In genomic region chr13:40974460-40975407, GRCh38 we compare ENCODE assay signal across 8 cellular contexts. TPM values are rescaled to one million over a fixed set of nuclear protein-coding genes. Genes with fewer than 3 reads are reported as not detected.
A peak's percentile ranks its signal among the peaks of the same experiment; 100 is the strongest.
DNase-seq lines count a peak whose midpoint lies in the region; ATAC-seq and TF ChIP-seq lines count a peak whose summit lies in the region.

No MANE protein-coding gene starts in this region.

- no CpG with 5 or more reads among the region's 4 CpGs for WGBS in trophoblast cell (ENCODE audit: extremely low coverage, insufficient coverage, insufficient read length)

- no peaks in the 10 kb centered on the region for H3K9me3 Mint-ChIP-seq in CD8-positive, alpha-beta memory T cell

- TF ChIP-seq CTCF in OCI-LY3 (IDR thresholded peaks at IDR 0.05; ENCODE audit: low read depth, low read length) (peak; percentile 75), cardiac fibroblast (IDR thresholded peaks at IDR 0.05; ENCODE audit: low read depth, low read length) (peak; percentile 69), left lung (IDR thresholded peaks at IDR 0.05) (no peak), tibial artery (IDR thresholded peaks at IDR 0.05) (no peak)

- no peak overlapping the region for H3K23ac ChIP-seq in trophoblast cell (ENCODE audit: low read length)

- peak overlapping the region; percentile 42 to 96 (median 74) for H3K4me3 Mint-ChIP-seq in CD8-positive, alpha-beta memory T cell

- no peak overlapping the region for H2AK5ac ChIP-seq in trophoblast cell (ENCODE audit: low read length)

- no peaks in the 10 kb centered on the region for H3K27me3 Mint-ChIP-seq in CD8-positive, alpha-beta memory T cell

- no peak overlapping the region for H4K91ac ChIP-seq in trophoblast cell (ENCODE audit: low read depth, low read length)

- no peak overlapping the region for H2BK120ac ChIP-seq in trophoblast cell (ENCODE audit: insufficient read depth, low read length, poor library complexity)

- H4K12ac ChIP-seq in trophoblast cell (ENCODE audit: low read depth, low read length), result no peak overlapping the region

- H3K18ac ChIP-seq in trophoblast cell (ENCODE audit: low read length), result no peak overlapping the region

- CTCF ChIA-PET in CD8-positive, alpha-beta memory T cell (lab: Charles Lee), result interaction anchor here (0.6 to 2.2 kb wide), 25 partner anchors 9 to 197 kb away, joined by 3 to 23 read pairs (median 5); partner anchors contain the start of genes ELF1 and WBP4

- H3K4me1 Mint-ChIP-seq in CD8-positive, alpha-beta memory T cell, result peaks cover 90 to 97% (median 95%) of the 10 kb centered on the region in 3 donors

- ATAC-seq in GM18907 (IDR thresholded peaks at IDR 0.05; ENCODE audit: unreplicated experiment) (peak; percentile 77), HG03095 (IDR thresholded peaks at IDR 0.05; ENCODE audit: unreplicated experiment) (peak; percentile 61), left lung (peak; percentile 78)

- no peaks in the 10 kb centered on the region for H3K79me1 ChIP-seq in trophoblast cell (ENCODE audit: low read length)

- peaks cover 0 to 58% (median 5%) of the 10 kb centered on the region in 3 donors for H3K36me3 Mint-ChIP-seq in CD8-positive, alpha-beta memory T cell

- POLR2A ChIA-PET in CD8-positive, alpha-beta memory T cell (lab: Charles Lee), result interaction anchor here (1.1 to 1.3 kb wide), 3 partner anchors 45 to 86 kb away, joined by 3 to 6 read pairs (median 3); partner anchors contain the start of genes ELF1 and WBP4

- no peak overlapping the region for H3K9ac ChIP-seq in OCI-LY3 (ENCODE audit: low read length)
- H3K9ac ChIP-seq in trophoblast cell (ENCODE audit: low read length), result no peak overlapping the region

- H3K27ac Mint-ChIP-seq in CD8-positive, alpha-beta memory T cell, result peak overlapping the region; percentile 76 to 94 (median 86)

- H3K4ac ChIP-seq in trophoblast cell (ENCODE audit: low read depth, low read length), result no peak overlapping the region

- H4K20me1 ChIP-seq in OCI-LY3 (ENCODE audit: insufficient read depth, low read length), result peaks cover 94% of the 10 kb centered on the region

- no peaks in the 10 kb centered on the region for H3K9me3 ChIP-seq in CD8-positive, alpha-beta memory T cell (ENCODE audit: low read length)
- H3K9me3 ChIP-seq in OCI-LY3 (ENCODE audit: insufficient read depth, low read length), result no peaks in the 10 kb centered on the region
- H3K9me3 ChIP-seq in left lung, result no peaks in the 10 kb centered on the region
- no peaks in the 10 kb centered on the region for H3K9me3 ChIP-seq in tibial artery
- no peaks in the 10 kb centered on the region for H3K9me3 ChIP-seq in trophoblast cell (ENCODE audit: insufficient read depth, low read depth, low read length)

- H4K8ac ChIP-seq in trophoblast cell (ENCODE audit: low read depth, low read length), result no peak overlapping the region

- intact Hi-C loops in left lung (cut with DNase I), result no loop called here
- intact Hi-C loops in tibial artery (cut with DNase I; ENCODE audit: low total_unique reads), result no loop called here

- H3K79me2 ChIP-seq in OCI-LY3 (ENCODE audit: low read length) (peaks cover 100% of the 10 kb centered on the region), trophoblast cell (ENCODE audit: control insufficient read depth, insufficient read depth, low read length, poor library complexity) (no peaks in the 10 kb centered on the region)

- H2BK12ac ChIP-seq in trophoblast cell (ENCODE audit: low read length), result no peak overlapping the region

- H3K14ac ChIP-seq in trophoblast cell (ENCODE audit: low read length), result no peak overlapping the region

- H3K4me1 ChIP-seq in CD8-positive, alpha-beta memory T cell (ENCODE audit: insufficient read depth, low read length), result peaks cover 86% of the 10 kb centered on the region
- H3K4me1 ChIP-seq in OCI-LY3 (ENCODE audit: low read length), result peaks cover 57% of the 10 kb centered on the region
- H3K4me1 ChIP-seq in left lung, result peaks cover 30 to 100% of the 10 kb centered on the region in 2 donors
- peaks cover 0 to 85% (median 34%) of the 10 kb centered on the region in 4 donors for H3K4me1 ChIP-seq in tibial artery
- peaks cover 0 to 1% of the 10 kb centered on the region in 2 experiments for H3K4me1 ChIP-seq in trophoblast cell (ENCODE audit: control insufficient read depth in 1 of 2, insufficient read depth in 2 of 2, low read length in 2 of 2)

- H3K36me3 ChIP-seq in CD8-positive, alpha-beta memory T cell (ENCODE audit: insufficient read depth, low read length), result no peaks in the 10 kb centered on the region
- H3K36me3 ChIP-seq in OCI-LY3 (replicated peaks; ENCODE audit: low read depth, low read length) (peaks cover 20% of the 10 kb centered on the region), left lung (no peaks in the 10 kb centered on the region), tibial artery (no peaks in the 10 kb centered on the region), trophoblast cell (ENCODE audit: control insufficient read depth in 1 of 2, insufficient read depth in 2 of 2, low read length in 2 of 2) (peaks cover 0 to 3% of the 10 kb centered on the region in 2 experiments)

- H2AFZ ChIP-seq in OCI-LY3 (ENCODE audit: low read depth, low read length), result no peak overlapping the region
- no peak overlapping the region for H2AFZ ChIP-seq in trophoblast cell (ENCODE audit: insufficient read depth, low read length, poor library complexity)

- H3K4me2 ChIP-seq in OCI-LY3 (ENCODE audit: low read length), result peak overlapping the region; percentile 15
- H3K4me2 ChIP-seq in trophoblast cell (ENCODE audit: low read length), result no peak overlapping the region

- no peaks in the 10 kb centered on the region for H3K27me3 ChIP-seq in CD8-positive, alpha-beta memory T cell (ENCODE audit: insufficient read depth, low read length, poor library complexity, severe bottlenecking)
- H3K27me3 ChIP-seq in OCI-LY3 (ENCODE audit: low read depth, low read length) (no peaks in the 10 kb centered on the region), left lung (no peaks in the 10 kb centered on the region), tibial artery (no peaks in the 10 kb centered on the region), trophoblast cell (ENCODE audit: insufficient read depth, low read length) (no peaks in the 10 kb centered on the region)

- H2BK5ac ChIP-seq in trophoblast cell (ENCODE audit: low read depth, low read length, poor library complexity), result no peak overlapping the region

- H3K27ac ChIP-seq in CD8-positive, alpha-beta memory T cell (ENCODE audit: low read depth, low read length), result no peak overlapping the region
- peak overlapping the region; percentile 7; the same call in 1 of the 2 replicates for H3K27ac ChIP-seq in OCI-LY3 (ENCODE audit: low read length)
- peak overlapping the region in 1 of 2 donors; percentile 9 for H3K27ac ChIP-seq in left lung
- H3K27ac ChIP-seq in tibial artery, result no peak overlapping the region
- no peak overlapping the region for H3K27ac ChIP-seq in trophoblast cell (ENCODE audit: low read depth, low read length)

- peak overlapping the region; percentile 17 for H3K4me3 ChIP-seq in CD8-positive, alpha-beta memory T cell (ENCODE audit: low read length)
- H3K4me3 ChIP-seq in OCI-LY3 (ENCODE audit: low read length) (no peak overlapping the region), cardiac fibroblast (replicated peaks in 1 of 2; ENCODE audit: low read depth in 2 of 2, low read length in 2 of 2) (no peak overlapping the region), left lung (no peak overlapping the region), tibial artery (no peak overlapping the region), trophoblast cell (ENCODE audit: low read depth, low read length) (no peak overlapping the region)

- DNase-seq in CD8-positive, alpha-beta memory T cell, result peak in 4 of 5 donors; percentile 29 to 60 (median 53)
- peak; percentile 61 to 84 for DNase-seq in cardiac fibroblast (ENCODE audit: low read depth in 2 of 2)
- DNase-seq in left lung, result no peak
- no peak for DNase-seq in tibial artery
- no peak for DNase-seq in trophoblast cell

RNA-seq across cellular contexts. Expression of gene ELF1, which starts 44.4 kb away (rescaled TPM):
- total RNA-seq in CD8-positive, alpha-beta memory T cell, result 10 to 100 TPM; 76.8 to 77.6 TPM
- 139 TPM for polyA plus RNA-seq in CD8-positive, alpha-beta memory T cell
- total RNA-seq in left lung, result 10 to 100 TPM; 58.5 to 84.6 TPM
- polyA plus RNA-seq in trophoblast cell (2013), result 55.9 and 56.2 TPM in 2 replicates

Comparison
In these comparisons a context has a peak if more than half of its experiments do, and no peak if none do; other contexts are left out.
1. DNase-seq: peak in CD8-positive, alpha-beta memory T cell (4 of 5) and cardiac fibroblast (2 of 2); none in left lung (0 of 2), tibial artery (0 of 2) and trophoblast cell (0 of 2).
2. CTCF ChIP-seq: peak in OCI-LY3 (single experiment) and cardiac fibroblast (single experiment); none in left lung (0 of 2) and tibial artery (0 of 2).
3. Peak in every context shown above with its lines, with median percentiles within 50 percentile points of each other: ATAC-seq.